In genomic region chr13:33280550-33280905, GRCh38 we compare ENCODE assay signal across 13 cellular contexts. TPM values are rescaled to one million over a fixed set of nuclear protein-coding genes. Genes with fewer than 3 reads are reported as not detected.
DNase-seq lines count a peak whose midpoint lies in the region; ATAC-seq and TF ChIP-seq lines count a peak whose summit lies in the region.
"Had no signal": no experiment of that assay in that cellular context is flagged by ENCODE, and none has a peak within 500 bp of the region (broad histone marks: within the 10 kb centered on the region; RNA-seq: fewer than 3 reads in every experiment).

No MANE protein-coding gene starts in this region.

- no peaks in the 10 kb centered on the region for H3K9me3 ChIP-seq in heart right ventricle
- H3K9me3 ChIP-seq in osteoblast (ENCODE audit: low read depth, low read length) = no peaks in the 10 kb centered on the region
- no peaks in the 10 kb centered on the region for H3K9me3 ChIP-seq in upper lobe of right lung
- H3K9me3 ChIP-seq: testis had no signal

- H3K27ac ChIP-seq in heart right ventricle = peak overlapping the region; percentile 25 to 83 (median 50)
- peak overlapping the region; percentile 99 for H3K27ac ChIP-seq in osteoblast (ENCODE audit: low read depth, low read length)
- peak overlapping the region; percentile 12 for H3K27ac ChIP-seq in upper lobe of right lung
- H3K27ac ChIP-seq: testis had no signal

- peaks cover 15 to 89% (median 78%) of the 10 kb centered on the region in 9 donors for H3K4me1 ChIP-seq in heart right ventricle
- peaks cover 76% of the 10 kb centered on the region for H3K4me1 ChIP-seq in osteoblast (ENCODE audit: insufficient read depth, low read length)
- peaks cover 58% of the 10 kb centered on the region for H3K4me1 ChIP-seq in upper lobe of right lung

- H3K4me3 ChIP-seq in heart right ventricle = no peak overlapping the region
- H3K4me3 ChIP-seq in epithelial cell of esophagus (ENCODE audit: low read length) = no peak overlapping the region
- H3K4me3 ChIP-seq in osteoblast (ENCODE audit: insufficient read depth, low read length) = peak overlapping the region; percentile 31
- no peak overlapping the region for H3K4me3 ChIP-seq in upper lobe of right lung
- H3K4me3 ChIP-seq: testis had no signal

- no peak for DNase-seq in heart right ventricle
- DNase-seq in left ventricle myocardium superior = no peak
- peak; percentile 46 for DNase-seq in epithelial cell of esophagus (ENCODE audit: low read depth)
- no peak for DNase-seq in osteoblast (ENCODE audit: insufficient read length, low spot score, missing footprints)
- no peak for DNase-seq in upper lobe of right lung
- no peak for DNase-seq in activated CD4-positive, alpha-beta T cell treated with anti-CD3 and anti-CD28 coated beads, Interleukin-2, amount 50 U/mL, for 48 hours
- DNase-seq: CD4-positive, alpha-beta memory T cell; NCI-H187 treated with DMSO at 0.1 percent for 48 hours; NCI-H524 treated with DMSO at 0.1 percent for 48 hours; T-helper 1 cell; testis had no signal

- TF ChIP-seq CTCF in heart right ventricle (IDR thresholded peaks at IDR 0.05) (no peak), epithelial cell of esophagus (IDR thresholded peaks at IDR 0.05; ENCODE audit: insufficient read depth, low read depth, low read length, missing control alignments) (no peak), osteoblast (IDR thresholded peaks at IDR 0.05; ENCODE audit: extremely low read depth, low read depth, low read length) (no peak), upper lobe of right lung (IDR thresholded peaks at IDR 0.05) (no peak)

- intact Hi-C loops in heart right ventricle (cut with DNase I) (loop anchor here in 4 of 10 donors (5.0 to 10.0 kb wide), 5 partner anchors 46 to 214 kb away; no protein-coding TSS in a partner anchor), left ventricle myocardium superior (cut with micrococcal nuclease) (loop anchor here (5.0 kb wide), 1 partner anchor 53 kb away; no protein-coding TSS in a partner anchor), upper lobe of right lung (cut with DNase I) (no loop called here)

- peaks cover 0 to 16% (median 0%) of the 10 kb centered on the region in 9 donors for H3K36me3 ChIP-seq in heart right ventricle
- peaks cover 27% of the 10 kb centered on the region for H3K36me3 ChIP-seq in osteoblast (ENCODE audit: insufficient read depth, low read length)
- no peaks in the 10 kb centered on the region for H3K36me3 ChIP-seq in upper lobe of right lung

- 81 to 82% methylated on average over 1 of the region's 1 CpG for WGBS in heart right ventricle, 2 donors

- H3K27me3 ChIP-seq in heart right ventricle = no peaks in the 10 kb centered on the region
- no peaks in the 10 kb centered on the region for H3K27me3 ChIP-seq in osteoblast (ENCODE audit: insufficient read depth, low read length)
- H3K27me3 ChIP-seq in upper lobe of right lung = no peaks in the 10 kb centered on the region
- H3K27me3 ChIP-seq: testis had no signal

- no peak overlapping the region for H2AFZ ChIP-seq in osteoblast (ENCODE audit: low read length)

- no peak for ATAC-seq in heart right ventricle
- ATAC-seq in left ventricle myocardium superior = no peak
- no peak for ATAC-seq in upper lobe of right lung
- no peak for ATAC-seq in GM21723 (IDR thresholded peaks at IDR 0.05; ENCODE audit: unreplicated experiment)
- no peak for ATAC-seq in GM18517 (IDR thresholded peaks at IDR 0.05; ENCODE audit: unreplicated experiment)

- no peaks in the 10 kb centered on the region for H4K20me1 ChIP-seq in osteoblast (ENCODE audit: insufficient read depth, low read length)

- peaks cover 75% of the 10 kb centered on the region for H3K79me2 ChIP-seq in osteoblast (ENCODE audit: insufficient read depth, low read length)

- H3K4me2 ChIP-seq in osteoblast (ENCODE audit: insufficient read depth, low read length) = peak overlapping the region; percentile 90

RNA-seq across cellular contexts. Expression of gene STARD13, which starts 5.0 kb away (rescaled TPM):
- 10 to 100 TPM; 18.2 to 38.3 (median 28.5) TPM for total RNA-seq in heart right ventricle
- 10 to 100 TPM in 1 of 2 donors, 1 to 10 TPM in 1; 7.1 to 15.2 TPM for polyA plus RNA-seq in heart right ventricle
- total RNA-seq in left ventricle myocardium superior = 41.1 TPM
- total RNA-seq in osteoblast = 28.2 and 28.3 TPM in 2 replicates
- 60.4 TPM for total RNA-seq in upper lobe of right lung
- polyA plus RNA-seq: CD4-positive, alpha-beta memory T cell had no signal

Comparison
In these comparisons a context has a peak if more than half of its experiments do, and no peak if none do; other contexts are left out.
1. H3K27ac ChIP-seq: peak in every context shown above with its lines; median percentile 99 in osteoblast; 50 in heart right ventricle; 12 in upper lobe of right lung.